Comparison of ENCODE assay signal across 18 cellular contexts in genomic region chr2:241551998-241552737, GRCh38. TPM values are rescaled to one million over a fixed set of nuclear protein-coding genes. Genes with fewer than 3 reads are reported as not detected.
DNase-seq lines count a peak whose midpoint lies in the region; ATAC-seq and TF ChIP-seq lines count a peak whose summit lies in the region.
"Had no signal": no experiment of that assay in that cellular context is flagged by ENCODE, and none has a peak within 500 bp of the region (broad histone marks: within the 10 kb centered on the region; RNA-seq: fewer than 3 reads in every experiment).

No MANE protein-coding gene starts in this region.

- peak; percentile 30 for ATAC-seq in omental fat pad (ENCODE audit: low FRiP score)
- ATAC-seq: activated naive CD4-positive, alpha-beta T cell treated with anti-CD3 and anti-CD28 coated beads, Interleukin-2, amount 50 U/mL, for 72 hours had no signal

- TF ChIP-seq CTCF in chondrocyte (IDR thresholded peaks at IDR 0.05) (no peak), omental fat pad (IDR thresholded peaks at IDR 0.05) (no peak)

- H3K4me1 Mint-ChIP-seq in chondrocyte (ENCODE audit: low read depth), result peaks cover 18% of the 10 kb centered on the region
- H3K4me1 Mint-ChIP-seq: activated B cell treated with CpG ODN at 0.5 μM for 24 hours had no signal

- no peak overlapping the region for H3K4me3 Mint-ChIP-seq in chondrocyte (ENCODE audit: unreplicated experiment)
- H3K4me3 Mint-ChIP-seq: activated B cell treated with CpG ODN at 0.5 μM for 24 hours had no signal

- H3K36me3 Mint-ChIP-seq in chondrocyte (ENCODE audit: low read depth), result peaks cover 2% of the 10 kb centered on the region

- DNase-seq in DMS79 treated with DMSO at 0.1 percent for 48 hours (lab: John Stamatoyannopoulos, UW) (peak; percentile 51), chondrocyte (ENCODE audit: low spot score) (peak; percentile 85), islet precursor cell (peak; percentile 52), omental fat pad (ENCODE audit: low spot score) (no peak), DMS 273 treated with DMSO at 0.1 percent for 48 hours (lab: John Stamatoyannopoulos, UW) (no peak), UCSD-AML1 (lab: John Stamatoyannopoulos, UW; ENCODE audit: unreplicated experiment) (no peak), NCI-H82 (lab: John Stamatoyannopoulos, UW) (no peak)
- DNase-seq in activated CD8-positive, alpha-beta memory T cell treated with anti-CD3 and anti-CD28 coated beads for 24 hours, result no peak
- DNase-seq: ACHN; activated B cell treated with CpG ODN at 0.5 μM for 24 hours; central memory CD4-positive, alpha-beta T cell; NCI-H1105; NCI-H2029; NCI-H226; NCI-H748 treated with DMSO at 0.1 percent for 48 hours; T1000 had no signal

- H3K27ac Mint-ChIP-seq in chondrocyte (ENCODE audit: unreplicated experiment), result no peak overlapping the region
- H3K27ac Mint-ChIP-seq: activated B cell treated with CpG ODN at 0.5 μM for 24 hours; activated naive CD4-positive, alpha-beta T cell treated with anti-CD3 and anti-CD28 coated beads, Interleukin-2, amount 50 U/mL, for 72 hours; activated T-helper 2 cell treated with anti-CD3 and anti-CD28 coated beads, Interferon-gamma antibody, Interleukin-2, Interleukin-4, amounts not matched to agents 10 μg/mL and 5 μg/mL and 100 μg/mL, durations not matched to agents 14 hours and 24 hours and 36 hours had no signal

- H3K27me3 Mint-ChIP-seq in chondrocyte (ENCODE audit: low read depth), result no peaks in the 10 kb centered on the region

- H3K9me3 Mint-ChIP-seq in chondrocyte (ENCODE audit: low read depth), result peaks cover 5% of the 10 kb centered on the region
- H3K9me3 Mint-ChIP-seq: activated naive CD4-positive, alpha-beta T cell treated with anti-CD3 and anti-CD28 coated beads, Interleukin-2, amount 50 U/mL, for 72 hours; activated T-helper 2 cell treated with anti-CD3 and anti-CD28 coated beads, Interferon-gamma antibody, Interleukin-2, Interleukin-4, amounts not matched to agents 10 μg/mL and 5 μg/mL and 100 μg/mL, durations not matched to agents 14 hours and 24 hours and 36 hours had no signal

RNA-seq across cellular contexts. Expression of gene BOK, which starts 6.4 kb away (rescaled TPM):
- total RNA-seq in chondrocyte (28.5 to 46.8 TPM (median 44.6 TPM) in 3 replicates), omental fat pad (100 to 1,000 TPM in 1 of 4 donors, 10 to 100 TPM in 3; 79.6 to 179 (median 88.2) TPM)
- total RNA-seq: activated B cell treated with CpG ODN at 0.5 μM for 24 hours had no signal

RNA-seq across cellular contexts. Expression of gene STK25, which starts 43.8 kb away (rescaled TPM):
- 158 to 174 TPM (median 169 TPM) in 3 replicates for total RNA-seq in chondrocyte
- total RNA-seq in omental fat pad, result 100 to 1,000 TPM; 103 to 175 (median 126) TPM

Comparison
In these comparisons a context has a peak if more than half of its experiments do, and no peak if none do; other contexts are left out.
1. DNase-seq: peak in DMS79 treated with DMSO at 0.1 percent for 48 hours (single experiment), chondrocyte (single experiment) and islet precursor cell (single experiment); none in omental fat pad (single experiment), DMS 273 treated with DMSO at 0.1 percent for 48 hours (single experiment), UCSD-AML1 (single experiment), activated CD8-positive, alpha-beta memory T cell treated with anti-CD3 and anti-CD28 coated beads for 24 hours (single experiment) and NCI-H82 (single experiment).